8 cellular contexts compared by ENCODE assay signal in the genomic region with DNA sequence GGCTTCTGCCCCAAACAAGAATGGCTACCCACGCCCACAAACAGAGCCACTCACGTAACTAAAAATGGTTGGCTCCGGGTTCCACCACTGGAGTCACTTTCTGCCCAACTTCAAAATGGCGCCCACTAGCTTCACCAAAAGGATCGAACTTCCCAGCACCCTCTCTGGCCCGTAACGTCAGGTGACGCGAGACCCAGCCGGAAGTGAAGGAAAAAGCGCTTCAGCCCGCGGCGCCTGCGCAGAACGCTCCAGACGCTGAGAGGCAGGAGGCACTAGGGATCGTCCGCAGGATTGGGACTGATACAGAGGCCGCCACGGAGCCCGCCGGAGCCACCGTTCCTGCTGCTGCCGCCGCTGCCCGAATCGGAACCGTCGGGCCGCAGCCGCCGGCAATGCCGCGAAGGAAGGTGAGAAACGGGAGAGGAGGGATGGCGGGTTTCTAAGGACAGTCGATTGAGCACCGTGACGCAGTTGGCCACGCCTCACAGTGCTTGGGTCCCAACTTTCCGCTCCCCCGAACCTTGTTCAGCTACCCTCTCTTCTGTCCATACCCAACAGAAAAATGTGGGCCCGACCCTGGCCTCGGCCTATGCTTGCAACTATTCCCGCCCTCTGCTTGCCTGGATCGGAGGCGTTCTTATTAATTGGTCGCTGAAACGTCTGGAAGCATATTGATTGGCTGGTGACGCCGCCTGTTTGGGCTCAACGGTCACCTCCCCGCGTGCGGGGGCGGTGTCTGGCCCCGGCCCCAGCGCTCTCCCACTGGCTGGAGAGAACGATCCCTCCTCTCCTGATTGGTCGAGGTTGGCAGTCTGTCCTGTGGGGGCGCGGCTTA. TPM values are rescaled to one million over a fixed set of nuclear protein-coding genes. Genes with fewer than 3 reads are reported as not detected.
DNase-seq lines count a peak whose midpoint lies in the region; ATAC-seq and TF ChIP-seq lines count a peak whose summit lies in the region.

Gene KAT7, plus strand, starts transcription at position 239 of the 835 bp plus-strand sequence. Its CDS starts 154 bp downstream, at position 393.

- no TSS peak for BruUV-seq in PC-3 (replicated peaks; lab: Mats Ljungman, UMichigan)

- intact Hi-C loops in PC-3 (cut with micrococcal nuclease), result loop anchor here (1.0 kb wide), 3 partner anchors 24 to 373 kb away; partner anchors contain the start of gene FAM117A

- H3K4me1 ChIP-seq in PC-3 (ENCODE audit: insufficient read depth, low read length), result peaks cover 16% of the 10 kb centered on the region
- peaks cover 32% of the 10 kb centered on the region for H3K4me1 ChIP-seq in mononuclear cell (ENCODE audit: insufficient read depth, low read length)

- no peaks in the 10 kb centered on the region for H3K9me3 ChIP-seq in PC-3 (ENCODE audit: low read length)
- H3K9me3 ChIP-seq in mononuclear cell (ENCODE audit: low read depth, low read length), result no peaks in the 10 kb centered on the region

- ATAC-seq in GM21576 (IDR thresholded peaks at IDR 0.05; ENCODE audit: unreplicated experiment), result peak; percentile 90
- peak; percentile 92 for ATAC-seq in PC-3

- TF ChIP-seq RAD21 in Ishikawa (IDR thresholded peaks at IDR 0.05; ENCODE audit: low read depth), result no peak

- peaks cover 27% of the 10 kb centered on the region for H4K20me1 ChIP-seq in PC-3 (ENCODE audit: low read length)

- no peak for TF ChIP-seq CTCF in PC-3 (conservative IDR thresholded peaks at IDR 0.05; ENCODE audit: low read depth, low read length)
- TF ChIP-seq CTCF in epithelial cell of esophagus (IDR thresholded peaks at IDR 0.05; ENCODE audit: insufficient read depth, low read depth, low read length, missing control alignments), result peak; percentile 5

- H3K27me3 ChIP-seq in PC-3 (ENCODE audit: low read length) (no peaks in the 10 kb centered on the region), mononuclear cell (ENCODE audit: insufficient read depth, low read length) (no peaks in the 10 kb centered on the region)

- peaks cover 45% of the 10 kb centered on the region for H3K79me2 ChIP-seq in PC-3 (ENCODE audit: low read length)

- peaks cover 20% of the 10 kb centered on the region for H3K36me3 ChIP-seq in PC-3 (ENCODE audit: low read depth, low read length)

- peak within 1 kb of the TSS; percentile 84 for H3K4me3 ChIP-seq in PC-3 (ENCODE audit: low read length)
- H3K4me3 ChIP-seq in epithelial cell of esophagus (ENCODE audit: low read length), result peak within 1 kb of the TSS; percentile 99
- H3K4me3 ChIP-seq in mononuclear cell (ENCODE audit: low read length), result peak within 1 kb of the TSS; percentile 100

- H3K27ac ChIP-seq in PC-3 (ENCODE audit: low read length), result peak within 1 kb of the TSS; percentile 76

- no peaks in the 10 kb centered on the region for H3F3A ChIP-seq in PC-3 (ENCODE audit: low read length, unreplicated experiment)

- CTCF ChIA-PET in PC-3 (lab: Charles Lee), result interaction anchor here (1.4 kb wide), 1 partner anchor 25 kb away, joined by 3 read pairs; the partner anchor contains the start of gene FAM117A

- POLR2A ChIA-PET in PC-3 (lab: Charles Lee; ENCODE audit: unreplicated experiment), result interaction anchor here (0.9 to 1.3 kb wide), 3 partner anchors 25 to 267 kb away, joined by 3 to 7 read pairs (median 5); partner anchors contain the start of genes FAM117A, ITGA3 and SLC35B1

- DNase-seq in DMS114 treated with DMSO at 0.1 percent for 48 hours (lab: John Stamatoyannopoulos, UW; ENCODE audit: unreplicated experiment), result peak; percentile 98
- DNase-seq in PC-3, result peak; percentile 100
- peak; percentile 99 for DNase-seq in activated T-cell treated with anti-CD3 and anti-CD28 coated beads for 48 hours (ENCODE audit: low read depth)
- DNase-seq in epithelial cell of esophagus (ENCODE audit: low read depth), result peak; percentile 100
- DNase-seq in stimulated activated CD8-positive, alpha-beta memory T cell treated with anti-CD3 and anti-CD28 coated beads, Interleukin-4, amount 100 ng/mL, for 1 hour (ENCODE audit: low read depth in 2 of 2, low spot score in 1 of 2), result peak; percentile 93 to 95

- peak within 1 kb of the TSS; percentile 94 for H3K9ac ChIP-seq in PC-3 (ENCODE audit: low read length)

- H3K4me2 ChIP-seq in PC-3 (ENCODE audit: low read length), result peak within 1 kb of the TSS; percentile 96

- no peaks in the 10 kb centered on the region for H3K9me2 ChIP-seq in PC-3 (replicated peaks; ENCODE audit: low read length)

- no peak for TF ChIP-seq EP300 in Ishikawa (IDR thresholded peaks at IDR 0.05; ENCODE audit: borderline replicate concordance)

- H2AFZ ChIP-seq in PC-3 (ENCODE audit: low read length), result peak within 1 kb of the TSS; percentile 91

TF ChIP-seq in Ishikawa, 13 proteins besides CTCF, POLR2A, EP300 and RAD21:
- 0 out of 2 replicates have a peak, but pooled peaks have one; percentile 28 for TF ChIP-seq FOXM1 (IDR thresholded peaks at IDR 0.05; ENCODE audit: borderline replicate concordance, low read depth)
- peak; percentile 95 for TF ChIP-seq CREB1 (IDR thresholded peaks at IDR 0.05; ENCODE audit: low read depth)
- peak; percentile 99 for TF ChIP-seq YY1 (IDR thresholded peaks at IDR 0.05; ENCODE audit: low read depth)
- TF ChIP-seq EGR1 (IDR thresholded peaks at IDR 0.05), result peak; percentile 98
- TF ChIP-seq TCF12 (IDR thresholded peaks at IDR 0.05; ENCODE audit: low read depth), result peak; percentile 65; the same call in 1 of the 2 replicates
- TF ChIP-seq TAF1 (IDR thresholded peaks at IDR 0.05; ENCODE audit: low read depth), result peak; percentile 83
- TF ChIP-seq TEAD4 (IDR thresholded peaks at IDR 0.05), result 0 out of 2 replicates have a peak, but pooled peaks have one; percentile 19
- TF ChIP-seq MAX (IDR thresholded peaks at IDR 0.05), result peak; percentile 83
- TF ChIP-seq, protein P1, sequence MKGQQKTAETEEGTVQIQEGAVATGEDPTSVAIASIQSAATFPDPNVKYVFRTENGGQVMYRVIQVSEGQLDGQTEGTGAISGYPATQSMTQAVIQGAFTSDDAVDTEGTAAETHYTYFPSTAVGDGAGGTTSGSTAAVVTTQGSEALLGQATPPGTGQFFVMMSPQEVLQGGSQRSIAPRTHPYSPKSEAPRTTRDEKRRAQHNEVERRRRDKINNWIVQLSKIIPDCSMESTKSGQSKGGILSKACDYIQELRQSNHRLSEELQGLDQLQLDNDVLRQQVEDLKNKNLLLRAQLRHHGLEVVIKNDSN (IDR thresholded peaks at IDR 0.05), result peak; percentile 96
- TF ChIP-seq ZBTB7A (IDR thresholded peaks at IDR 0.05; ENCODE audit: low read depth), result no peak
- TF ChIP-seq CEBPB (IDR thresholded peaks at IDR 0.05), result no peak; the same call in 1 of the 2 replicates
- TF ChIP-seq NFIC (IDR thresholded peaks at IDR 0.05), result no peak; the same call in 1 of the 2 replicates
- TF ChIP-seq, protein P2, sequence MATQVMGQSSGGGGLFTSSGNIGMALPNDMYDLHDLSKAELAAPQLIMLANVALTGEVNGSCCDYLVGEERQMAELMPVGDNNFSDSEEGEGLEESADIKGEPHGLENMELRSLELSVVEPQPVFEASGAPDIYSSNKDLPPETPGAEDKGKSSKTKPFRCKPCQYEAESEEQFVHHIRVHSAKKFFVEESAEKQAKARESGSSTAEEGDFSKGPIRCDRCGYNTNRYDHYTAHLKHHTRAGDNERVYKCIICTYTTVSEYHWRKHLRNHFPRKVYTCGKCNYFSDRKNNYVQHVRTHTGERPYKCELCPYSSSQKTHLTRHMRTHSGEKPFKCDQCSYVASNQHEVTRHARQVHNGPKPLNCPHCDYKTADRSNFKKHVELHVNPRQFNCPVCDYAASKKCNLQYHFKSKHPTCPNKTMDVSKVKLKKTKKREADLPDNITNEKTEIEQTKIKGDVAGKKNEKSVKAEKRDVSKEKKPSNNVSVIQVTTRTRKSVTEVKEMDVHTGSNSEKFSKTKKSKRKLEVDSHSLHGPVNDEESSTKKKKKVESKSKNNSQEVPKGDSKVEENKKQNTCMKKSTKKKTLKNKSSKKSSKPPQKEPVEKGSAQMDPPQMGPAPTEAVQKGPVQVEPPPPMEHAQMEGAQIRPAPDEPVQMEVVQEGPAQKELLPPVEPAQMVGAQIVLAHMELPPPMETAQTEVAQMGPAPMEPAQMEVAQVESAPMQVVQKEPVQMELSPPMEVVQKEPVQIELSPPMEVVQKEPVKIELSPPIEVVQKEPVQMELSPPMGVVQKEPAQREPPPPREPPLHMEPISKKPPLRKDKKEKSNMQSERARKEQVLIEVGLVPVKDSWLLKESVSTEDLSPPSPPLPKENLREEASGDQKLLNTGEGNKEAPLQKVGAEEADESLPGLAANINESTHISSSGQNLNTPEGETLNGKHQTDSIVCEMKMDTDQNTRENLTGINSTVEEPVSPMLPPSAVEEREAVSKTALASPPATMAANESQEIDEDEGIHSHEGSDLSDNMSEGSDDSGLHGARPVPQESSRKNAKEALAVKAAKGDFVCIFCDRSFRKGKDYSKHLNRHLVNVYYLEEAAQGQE (IDR thresholded peaks at IDR 0.05; ENCODE audit: low read depth), result no peak

RNA-seq across cellular contexts. Expression of gene KAT7, which starts in this region (rescaled TPM):
- total RNA-seq in PC-3 (2014; rRNA removed), result 39.1 and 45.8 TPM in 2 replicates
- total RNA-seq in mononuclear cell, result 133 TPM

Comparison
In these comparisons a context has a peak if more than half of its experiments do, and no peak if none do; other contexts are left out.
1. Peak in every context shown above with its lines: DNase-seq, ATAC-seq, H3K4me3 ChIP-seq and H3K27ac ChIP-seq.